Comparison of ENCODE assay signal across 18 cellular contexts in the genomic region with DNA sequence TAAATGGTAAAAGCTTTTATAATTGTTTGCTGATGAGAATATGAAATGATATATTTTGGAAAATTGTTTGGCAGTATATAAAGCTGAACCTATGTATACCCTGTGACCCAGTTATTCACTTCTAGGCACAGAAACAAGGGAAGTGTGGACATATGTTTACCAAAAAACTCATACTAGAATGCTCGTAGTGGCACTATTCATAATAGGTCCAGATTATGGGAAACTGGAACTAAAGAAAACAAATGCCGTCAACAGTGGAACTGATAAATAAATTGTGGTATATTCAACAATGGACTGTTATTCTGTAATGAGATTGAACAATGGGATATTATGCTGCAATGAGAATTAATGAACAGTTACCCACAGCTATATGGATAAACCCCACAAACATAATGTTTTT. TPM values are rescaled to one million over a fixed set of nuclear protein-coding genes. Genes with fewer than 3 reads are reported as not detected.
DNase-seq lines count a peak whose midpoint lies in the region; ATAC-seq and TF ChIP-seq lines count a peak whose summit lies in the region.
"Had no signal": no experiment of that assay in that cellular context is flagged by ENCODE, and none has a peak within 500 bp of the region (broad histone marks: within the 10 kb centered on the region; RNA-seq: fewer than 3 reads in every experiment).

No MANE protein-coding gene starts in this region.

- H3K9me3 ChIP-seq in SJCRH30 (replicated peaks) (no peaks in the 10 kb centered on the region), mucosa of descending colon (no peaks in the 10 kb centered on the region)
- H3K9me3 ChIP-seq: A549 had no signal

- no peak overlapping the region for H3K4me3 ChIP-seq in SJCRH30
- no peak overlapping the region for H3K4me3 ChIP-seq in mucosa of descending colon
- H3K4me3 ChIP-seq: A549, BLaER1, GM12878 had no signal

- peak overlapping the region; percentile 92 for H3K27ac ChIP-seq in caudate nucleus (ENCODE audit: low read depth, low read length)
- no peak overlapping the region for H3K27ac ChIP-seq in SJCRH30
- H3K27ac ChIP-seq: A549, BLaER1 had no signal

- H3K4me1 ChIP-seq in SJCRH30: no peaks in the 10 kb centered on the region
- no peaks in the 10 kb centered on the region for H3K4me1 ChIP-seq in mucosa of descending colon (ENCODE audit: low read depth)
- H3K4me1 ChIP-seq: BLaER1 had no signal

- DNase-seq in caudate nucleus (lab: John Stamatoyannopoulos, UW) (no peak), globus pallidus (ENCODE audit: low spot score) (peak; percentile 66), pons (ENCODE audit: low spot score) (peak; percentile 74), cerebellar cortex (ENCODE audit: low spot score) (no peak), SJCRH30 (no peak), mucosa of descending colon (no peak)
- DNase-seq: AML-193; CD8-positive, alpha-beta memory T cell; COR-L47; DMS 273 treated with DMSO at 0.1 percent for 48 hours; DMS53; DND-41; EL; H9 had no signal

- ATAC-seq in mucosa of descending colon (no peak), SK-N-SH treated with all-trans-retinoic acid at 6 μM for 48 hours (no peak)
- ATAC-seq: A549, GM12878 had no signal

- H3K27me3 ChIP-seq in SJCRH30: no peaks in the 10 kb centered on the region
- H3K27me3 ChIP-seq: BLaER1 had no signal

- H3K36me3 ChIP-seq in SJCRH30 (no peaks in the 10 kb centered on the region), mucosa of descending colon (ENCODE audit: low read depth) (no peaks in the 10 kb centered on the region)

- TF ChIP-seq CTCF in mucosa of descending colon (IDR thresholded peaks at IDR 0.05): no peak

- intact Hi-C loops in mucosa of descending colon (cut with DNase I, micrococcal nuclease): no loop called here

TF ChIP-seq in SK-N-SH treated with all-trans-retinoic acid at 6 μM for 48 hours, 23 proteins besides CTCF, POLR2A, EP300 and RAD21:
- TF ChIP-seq, protein P1, sequence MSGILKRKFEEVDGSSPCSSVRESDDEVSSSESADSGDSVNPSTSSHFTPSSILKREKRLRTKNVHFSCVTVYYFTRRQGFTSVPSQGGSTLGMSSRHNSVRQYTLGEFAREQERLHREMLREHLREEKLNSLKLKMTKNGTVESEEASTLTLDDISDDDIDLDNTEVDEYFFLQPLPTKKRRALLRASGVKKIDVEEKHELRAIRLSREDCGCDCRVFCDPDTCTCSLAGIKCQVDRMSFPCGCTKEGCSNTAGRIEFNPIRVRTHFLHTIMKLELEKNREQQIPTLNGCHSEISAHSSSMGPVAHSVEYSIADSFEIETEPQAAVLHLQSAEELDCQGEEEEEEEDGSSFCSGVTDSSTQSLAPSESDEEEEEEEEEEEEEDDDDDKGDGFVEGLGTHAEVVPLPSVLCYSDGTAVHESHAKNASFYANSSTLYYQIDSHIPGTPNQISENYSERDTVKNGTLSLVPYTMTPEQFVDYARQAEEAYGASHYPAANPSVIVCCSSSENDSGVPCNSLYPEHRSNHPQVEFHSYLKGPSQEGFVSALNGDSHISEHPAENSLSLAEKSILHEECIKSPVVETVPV (CRISPR knock-in tag; IDR thresholded peaks at IDR 0.05): no peak
- TF ChIP-seq CSDC2 (CRISPR knock-in tag; IDR thresholded peaks at IDR 0.05) (no peak), ESRRG (CRISPR knock-in tag; IDR thresholded peaks at IDR 0.05) (no peak), ZFP30 (CRISPR knock-in tag; IDR thresholded peaks at IDR 0.05) (no peak), OSR1 (CRISPR knock-in tag; IDR thresholded peaks at IDR 0.05) (no peak), ZC3H10 (CRISPR knock-in tag; IDR thresholded peaks at IDR 0.05) (no peak), ARNTL (CRISPR knock-in tag; IDR thresholded peaks at IDR 0.05; ENCODE audit: borderline replicate concordance, low read depth) (no peak), GLIS3 (CRISPR knock-in tag; IDR thresholded peaks at IDR 0.05) (no peak), BACH2 (CRISPR knock-in tag; IDR thresholded peaks at IDR 0.05; ENCODE audit: borderline replicate concordance) (no peak), ZNF565 (CRISPR knock-in tag; conservative IDR thresholded peaks at IDR 0.05; ENCODE audit: low read depth) (no peak), ZNF70 (CRISPR knock-in tag; IDR thresholded peaks at IDR 0.05) (no peak)
- TF ChIP-seq, protein P2, sequence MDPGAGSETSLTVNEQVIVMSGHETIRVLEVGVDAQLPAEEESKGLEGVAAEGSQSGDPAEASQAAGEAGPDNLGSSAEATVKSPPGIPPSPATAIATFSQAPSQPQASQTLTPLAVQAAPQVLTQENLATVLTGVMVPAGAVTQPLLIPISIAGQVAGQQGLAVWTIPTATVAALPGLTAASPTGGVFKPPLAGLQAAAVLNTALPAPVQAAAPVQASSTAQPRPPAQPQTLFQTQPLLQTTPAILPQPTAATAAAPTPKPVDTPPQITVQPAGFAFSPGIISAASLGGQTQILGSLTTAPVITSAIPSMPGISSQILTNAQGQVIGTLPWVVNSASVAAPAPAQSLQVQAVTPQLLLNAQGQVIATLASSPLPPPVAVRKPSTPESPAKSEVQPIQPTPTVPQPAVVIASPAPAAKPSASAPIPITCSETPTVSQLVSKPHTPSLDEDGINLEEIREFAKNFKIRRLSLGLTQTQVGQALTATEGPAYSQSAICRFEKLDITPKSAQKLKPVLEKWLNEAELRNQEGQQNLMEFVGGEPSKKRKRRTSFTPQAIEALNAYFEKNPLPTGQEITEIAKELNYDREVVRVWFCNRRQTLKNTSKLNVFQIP (CRISPR knock-in tag; IDR thresholded peaks at IDR 0.05; ENCODE audit: borderline replicate concordance, low read depth): no peak

RNA-seq across cellular contexts. Expression of a gene that starts 32.8 kb away (rescaled TPM):
- 22.3 and 24.5 TPM in 2 replicates for total RNA-seq in SJCRH30 (2014; rRNA removed; shearing (Covaris generic))
- total RNA-seq in mucosa of descending colon: 10 to 100 TPM; 31.9 to 41.1 (median 32.8) TPM

RNA-seq across cellular contexts. Expression of a gene that starts 51.0 kb away (rescaled TPM):
- total RNA-seq in SJCRH30 (2014; rRNA removed; shearing (Covaris generic)): 6.6 and 6.8 TPM in 2 replicates
- 10 to 100 TPM; 19.7 to 50.0 (median 35.3) TPM for total RNA-seq in mucosa of descending colon

Comparison
In these comparisons a context has a peak if more than half of its experiments do, and no peak if none do; other contexts are left out.
1. DNase-seq: peak in globus pallidus (single experiment) and pons (single experiment); none in caudate nucleus (0 of 61), cerebellar cortex (single experiment), SJCRH30 (0 of 2) and mucosa of descending colon (0 of 3).